Comparison of ENCODE assay signal across 13 cellular contexts in genomic region chr4:102787096-102787867, GRCh38. TPM values are rescaled to one million over a fixed set of nuclear protein-coding genes. Genes with fewer than 3 reads are reported as not detected.
DNase-seq lines count a peak whose midpoint lies in the region; ATAC-seq and TF ChIP-seq lines count a peak whose summit lies in the region.
"Had no signal": no experiment of that assay in that cellular context is flagged by ENCODE, and none has a peak within 500 bp of the region (broad histone marks: within the 10 kb centered on the region; RNA-seq: fewer than 3 reads in every experiment).

No MANE protein-coding gene starts in this region.

- no peak for TF ChIP-seq CTCF in AG09309 (IDR thresholded peaks at IDR 0.05; ENCODE audit: control insufficient read depth, insufficient read depth, low read depth, low read length, missing control alignments)
- TF ChIP-seq CTCF in GM20000 (IDR thresholded peaks at IDR 0.05; ENCODE audit: extremely low read depth, missing control alignments), result no peak

- in situ Hi-C loops in GM23248 (cut with MboI), result no loop called here

- H3K9ac ChIP-seq in GM23248, result no peak overlapping the region
- H3K9ac ChIP-seq in adipocyte (ENCODE audit: low read length), result no peak overlapping the region

- no peak overlapping the region for H3K4me3 ChIP-seq in AG09309 (ENCODE audit: control insufficient read depth, low read depth, low read length)
- H3K4me3 ChIP-seq in GM23248, result no peak overlapping the region
- H3K4me3 ChIP-seq in adipocyte (ENCODE audit: low read length), result no peak overlapping the region
- H3K4me3 ChIP-seq: body of pancreas, tibial nerve had no signal

- H2AFZ ChIP-seq in GM23248, result no peak overlapping the region

- DNase-seq in AG09309 (ENCODE audit: low read depth), result peak; percentile 43
- peak; percentile 79 for DNase-seq in GM23248
- peak; percentile 51 for DNase-seq in adipocyte (ENCODE audit: low read depth)
- DNase-seq in kidney tubule cell (ENCODE audit: low spot score), result peak; percentile 39
- no peak for DNase-seq in NK-92 (lab: John Stamatoyannopoulos, UW; ENCODE audit: unreplicated experiment)
- DNase-seq in NCI-H1930 (lab: John Stamatoyannopoulos, UW), result no peak
- DNase-seq in GM20000 (ENCODE audit: low spot score), result no peak
- DNase-seq: body of pancreas, head of caudate nucleus, NCI-H1092 treated with DMSO at 0.1 percent for 48 hours, posterior cingulate gyrus had no signal

- H3K9me3 ChIP-seq in GM23248 (ENCODE audit: low read depth) (no peaks in the 10 kb centered on the region), adipocyte (ENCODE audit: control insufficient read depth, low read length) (peaks cover 5% of the 10 kb centered on the region)
- H3K9me3 ChIP-seq: body of pancreas had no signal

- H3K27ac ChIP-seq in GM23248, result peak overlapping the region; percentile 56
- H3K27ac ChIP-seq: body of pancreas, tibial nerve had no signal

- no peak overlapping the region for H3K4me2 ChIP-seq in GM23248 (ENCODE audit: unreplicated experiment)

- 0 out of 2 replicates have a peak, but pooled peaks cover 9% of the 10 kb centered on the region for H3K4me1 ChIP-seq in GM23248 (ENCODE audit: insufficient read depth)
- peaks cover 7% of the 10 kb centered on the region for H3K4me1 ChIP-seq in adipocyte (ENCODE audit: control insufficient read depth, insufficient read depth, low read length)
- H3K4me1 ChIP-seq: body of pancreas had no signal

- 97 to 98% methylated on average over 7 of the region's 7 CpGs for WGBS in GM23248 (ENCODE audit: low coverage in 1 of 2, low lambda C conversion rate in 2 of 2, missing lambda C conversion rate in 2 of 2), 2 experiments

- peaks cover 12% of the 10 kb centered on the region for H3K79me2 ChIP-seq in GM23248 (ENCODE audit: insufficient read depth)

- H3K9me2 ChIP-seq in GM23248 (ENCODE audit: insufficient read depth), result no peaks in the 10 kb centered on the region

- peaks cover 63% of the 10 kb centered on the region for H3F3A ChIP-seq in GM23248 (ENCODE audit: insufficient read depth)

- no peak for ATAC-seq in GM18517 (IDR thresholded peaks at IDR 0.05; ENCODE audit: unreplicated experiment)
- ATAC-seq: body of pancreas had no signal

- H3K27me3 ChIP-seq in GM23248 (replicated peaks; ENCODE audit: insufficient read depth) (no peaks in the 10 kb centered on the region), adipocyte (replicated peaks; ENCODE audit: control insufficient read depth, insufficient read depth, low read length) (no peaks in the 10 kb centered on the region)
- H3K27me3 ChIP-seq: body of pancreas, tibial nerve had no signal

- no peaks in the 10 kb centered on the region for H4K20me1 ChIP-seq in GM23248 (ENCODE audit: insufficient read depth)

- H3K36me3 ChIP-seq in GM23248 (ENCODE audit: low read depth), result peaks cover 14% of the 10 kb centered on the region
- peaks cover 12% of the 10 kb centered on the region for H3K36me3 ChIP-seq in adipocyte (ENCODE audit: control insufficient read depth, insufficient read depth, low read length, severe bottlenecking)

RNA-seq across cellular contexts. Expression of gene MANBA, which starts 26.5 kb away (rescaled TPM):
- total RNA-seq in GM23248 (2014; rRNA removed; shearing (Covaris generic)), result 20.5 and 23.4 TPM in 2 replicates
- polyA plus RNA-seq in GM23248 (2016; fragmentation: Nextera tagmentation; extraction: Ambion mirVana), result 16.2 and 16.6 TPM in 2 replicates

RNA-seq across cellular contexts. Expression of gene UBE2D3, which starts 40.1 kb away (rescaled TPM):
- 326 and 379 TPM in 2 replicates for total RNA-seq in GM23248 (2014; rRNA removed; shearing (Covaris generic))
- 305 and 317 TPM in 2 replicates for polyA plus RNA-seq in GM23248 (2016; fragmentation: Nextera tagmentation; extraction: Ambion mirVana)

Comparison
In these comparisons a context has a peak if more than half of its experiments do, and no peak if none do; other contexts are left out.
1. DNase-seq: peak in AG09309 (single experiment), GM23248 (single experiment), adipocyte (single experiment) and kidney tubule cell (single experiment); none in NK-92 (single experiment), NCI-H1930 (0 of 2) and GM20000 (single experiment).